ENCODE assay signal across 1 cellular context in the genomic region with DNA sequence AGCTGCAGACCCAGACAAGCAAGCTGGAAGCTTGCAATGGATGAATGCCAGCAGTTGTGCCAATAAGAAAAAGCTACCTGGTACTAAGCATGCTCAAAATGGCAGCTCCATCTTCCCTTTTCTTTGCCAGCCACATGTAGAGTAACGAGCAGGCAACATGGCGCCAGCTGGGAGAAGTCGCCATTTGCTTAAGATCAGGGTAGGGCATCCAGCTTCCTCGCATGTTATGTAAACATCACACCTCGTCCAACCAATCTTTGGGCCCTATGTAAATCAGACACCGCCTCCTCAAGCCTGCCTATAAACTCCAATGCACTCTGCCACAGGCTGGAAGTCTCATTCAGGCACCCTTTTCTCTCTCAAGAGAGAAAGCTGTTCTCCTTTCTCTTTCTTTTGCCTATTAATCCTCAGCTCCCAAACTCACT.
TF ChIP-seq lines count a peak whose summit lies in the region.

No MANE protein-coding gene starts in this region.

TF ChIP-seq in K562, 482 proteins besides CTCF, POLR2A, EP300 and RAD21 (continued from another document and continues in another):
- no peak for TF ChIP-seq SRSF1 (IDR thresholded peaks at IDR 0.05; ENCODE audit: low read depth, low read length)
- no peak for TF ChIP-seq ZNF408 (CRISPR knock-in tag; IDR thresholded peaks at IDR 0.05; ENCODE audit: low read depth)
- TF ChIP-seq ZBTB1 (CRISPR knock-in tag; IDR thresholded peaks at IDR 0.05; ENCODE audit: borderline replicate concordance, low read depth): no peak
- TF ChIP-seq CXXC5 (CRISPR knock-in tag; IDR thresholded peaks at IDR 0.05): 0 out of 2 replicates have a peak, but pooled peaks have one; percentile 15
- no peak for TF ChIP-seq DMBX1 (CRISPR knock-in tag; IDR thresholded peaks at IDR 0.05; ENCODE audit: borderline replicate concordance)
- TF ChIP-seq HOXB6 (CRISPR knock-in tag; IDR thresholded peaks at IDR 0.05; ENCODE audit: borderline replicate concordance): no peak
- TF ChIP-seq GTF2F1 (IDR thresholded peaks at IDR 0.05; ENCODE audit: low read depth, low read length): peak; percentile 85; the same call in 1 of the 2 replicates
- TF ChIP-seq, protein P1, sequence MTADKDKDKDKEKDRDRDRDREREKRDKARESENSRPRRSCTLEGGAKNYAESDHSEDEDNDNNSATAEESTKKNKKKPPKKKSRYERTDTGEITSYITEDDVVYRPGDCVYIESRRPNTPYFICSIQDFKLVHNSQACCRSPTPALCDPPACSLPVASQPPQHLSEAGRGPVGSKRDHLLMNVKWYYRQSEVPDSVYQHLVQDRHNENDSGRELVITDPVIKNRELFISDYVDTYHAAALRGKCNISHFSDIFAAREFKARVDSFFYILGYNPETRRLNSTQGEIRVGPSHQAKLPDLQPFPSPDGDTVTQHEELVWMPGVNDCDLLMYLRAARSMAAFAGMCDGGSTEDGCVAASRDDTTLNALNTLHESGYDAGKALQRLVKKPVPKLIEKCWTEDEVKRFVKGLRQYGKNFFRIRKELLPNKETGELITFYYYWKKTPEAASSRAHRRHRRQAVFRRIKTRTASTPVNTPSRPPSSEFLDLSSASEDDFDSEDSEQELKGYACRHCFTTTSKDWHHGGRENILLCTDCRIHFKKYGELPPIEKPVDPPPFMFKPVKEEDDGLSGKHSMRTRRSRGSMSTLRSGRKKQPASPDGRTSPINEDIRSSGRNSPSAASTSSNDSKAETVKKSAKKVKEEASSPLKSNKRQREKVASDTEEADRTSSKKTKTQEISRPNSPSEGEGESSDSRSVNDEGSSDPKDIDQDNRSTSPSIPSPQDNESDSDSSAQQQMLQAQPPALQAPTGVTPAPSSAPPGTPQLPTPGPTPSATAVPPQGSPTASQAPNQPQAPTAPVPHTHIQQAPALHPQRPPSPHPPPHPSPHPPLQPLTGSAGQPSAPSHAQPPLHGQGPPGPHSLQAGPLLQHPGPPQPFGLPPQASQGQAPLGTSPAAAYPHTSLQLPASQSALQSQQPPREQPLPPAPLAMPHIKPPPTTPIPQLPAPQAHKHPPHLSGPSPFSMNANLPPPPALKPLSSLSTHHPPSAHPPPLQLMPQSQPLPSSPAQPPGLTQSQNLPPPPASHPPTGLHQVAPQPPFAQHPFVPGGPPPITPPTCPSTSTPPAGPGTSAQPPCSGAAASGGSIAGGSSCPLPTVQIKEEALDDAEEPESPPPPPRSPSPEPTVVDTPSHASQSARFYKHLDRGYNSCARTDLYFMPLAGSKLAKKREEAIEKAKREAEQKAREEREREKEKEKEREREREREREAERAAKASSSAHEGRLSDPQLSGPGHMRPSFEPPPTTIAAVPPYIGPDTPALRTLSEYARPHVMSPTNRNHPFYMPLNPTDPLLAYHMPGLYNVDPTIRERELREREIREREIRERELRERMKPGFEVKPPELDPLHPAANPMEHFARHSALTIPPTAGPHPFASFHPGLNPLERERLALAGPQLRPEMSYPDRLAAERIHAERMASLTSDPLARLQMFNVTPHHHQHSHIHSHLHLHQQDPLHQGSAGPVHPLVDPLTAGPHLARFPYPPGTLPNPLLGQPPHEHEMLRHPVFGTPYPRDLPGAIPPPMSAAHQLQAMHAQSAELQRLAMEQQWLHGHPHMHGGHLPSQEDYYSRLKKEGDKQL (CRISPR knock-in tag; IDR thresholded peaks at IDR 0.05; ENCODE audit: borderline replicate concordance): no peak
- TF ChIP-seq, protein P2, sequence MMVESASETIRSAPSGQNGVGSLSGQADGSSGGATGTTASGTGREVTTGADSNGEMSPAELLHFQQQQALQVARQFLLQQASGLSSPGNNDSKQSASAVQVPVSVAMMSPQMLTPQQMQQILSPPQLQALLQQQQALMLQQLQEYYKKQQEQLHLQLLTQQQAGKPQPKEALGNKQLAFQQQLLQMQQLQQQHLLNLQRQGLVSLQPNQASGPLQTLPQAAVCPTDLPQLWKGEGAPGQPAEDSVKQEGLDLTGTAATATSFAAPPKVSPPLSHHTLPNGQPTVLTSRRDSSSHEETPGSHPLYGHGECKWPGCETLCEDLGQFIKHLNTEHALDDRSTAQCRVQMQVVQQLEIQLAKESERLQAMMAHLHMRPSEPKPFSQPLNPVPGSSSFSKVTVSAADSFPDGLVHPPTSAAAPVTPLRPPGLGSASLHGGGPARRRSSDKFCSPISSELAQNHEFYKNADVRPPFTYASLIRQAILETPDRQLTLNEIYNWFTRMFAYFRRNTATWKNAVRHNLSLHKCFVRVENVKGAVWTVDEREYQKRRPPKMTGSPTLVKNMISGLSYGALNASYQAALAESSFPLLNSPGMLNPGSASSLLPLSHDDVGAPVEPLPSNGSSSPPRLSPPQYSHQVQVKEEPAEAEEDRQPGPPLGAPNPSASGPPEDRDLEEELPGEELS (CRISPR knock-in tag; IDR thresholded peaks at IDR 0.05; ENCODE audit: borderline replicate concordance): no peak
- no peak for TF ChIP-seq ZNF586 (CRISPR knock-in tag; conservative IDR thresholded peaks at IDR 0.05)
- TF ChIP-seq ZNF197 (CRISPR knock-in tag; IDR thresholded peaks at IDR 0.05; ENCODE audit: low read depth): peak; percentile 71
- no peak for TF ChIP-seq HMG20B (CRISPR knock-in tag; IDR thresholded peaks at IDR 0.05)
- TF ChIP-seq HCFC1 (IDR thresholded peaks at IDR 0.05; ENCODE audit: low read depth, low read length): no peak; the same call in 1 of the 2 replicates
- no peak for TF ChIP-seq ZNF778 (CRISPR knock-in tag; IDR thresholded peaks at IDR 0.05)
- TF ChIP-seq SNIP1 (IDR thresholded peaks at IDR 0.05; ENCODE audit: low read depth): no peak
- no peak for TF ChIP-seq ZEB2 (IDR thresholded peaks at IDR 0.05)
- no peak for TF ChIP-seq ETV1 (tag; conservative IDR thresholded peaks at IDR 0.05; ENCODE audit: low read depth)
- no peak for TF ChIP-seq PHB (CRISPR knock-in tag; IDR thresholded peaks at IDR 0.05)
- no peak for TF ChIP-seq CBX8 (IDR thresholded peaks at IDR 0.05; ENCODE audit: borderline replicate concordance, extremely low read depth, low read depth, low read length, poor library complexity, severe bottlenecking)
- TF ChIP-seq PTRF (tag; IDR thresholded peaks at IDR 0.05): no peak
- no peak for TF ChIP-seq SRSF9 (IDR thresholded peaks at IDR 0.05; ENCODE audit: borderline replicate concordance, low read depth, low read length)
- no peak for TF ChIP-seq FOXP1 (CRISPR knock-in tag; IDR thresholded peaks at IDR 0.05)
- no peak for TF ChIP-seq RBM34 (IDR thresholded peaks at IDR 0.05; ENCODE audit: borderline replicate concordance, insufficient read depth, low read length)
- TF ChIP-seq SRF (CRISPR knock-in tag; IDR thresholded peaks at IDR 0.05): no peak
- TF ChIP-seq BCL6 (CRISPR knock-in tag; IDR thresholded peaks at IDR 0.05): no peak
- no peak for TF ChIP-seq ZNF445 (CRISPR knock-in tag; IDR thresholded peaks at IDR 0.05; ENCODE audit: low read depth)
- no peak for TF ChIP-seq NR2C2 (CRISPR knock-in tag; IDR thresholded peaks at IDR 0.05)
- TF ChIP-seq NR2C2 (tag; IDR thresholded peaks at IDR 0.05): no peak
- peak; percentile 81 for TF ChIP-seq EHMT2 (IDR thresholded peaks at IDR 0.05)
- no peak for TF ChIP-seq CBX5 (IDR thresholded peaks at IDR 0.05; ENCODE audit: borderline replicate concordance, low read depth)
- TF ChIP-seq KDM2B (CRISPR knock-in tag; IDR thresholded peaks at IDR 0.05): no peak
- TF ChIP-seq, protein P3, sequence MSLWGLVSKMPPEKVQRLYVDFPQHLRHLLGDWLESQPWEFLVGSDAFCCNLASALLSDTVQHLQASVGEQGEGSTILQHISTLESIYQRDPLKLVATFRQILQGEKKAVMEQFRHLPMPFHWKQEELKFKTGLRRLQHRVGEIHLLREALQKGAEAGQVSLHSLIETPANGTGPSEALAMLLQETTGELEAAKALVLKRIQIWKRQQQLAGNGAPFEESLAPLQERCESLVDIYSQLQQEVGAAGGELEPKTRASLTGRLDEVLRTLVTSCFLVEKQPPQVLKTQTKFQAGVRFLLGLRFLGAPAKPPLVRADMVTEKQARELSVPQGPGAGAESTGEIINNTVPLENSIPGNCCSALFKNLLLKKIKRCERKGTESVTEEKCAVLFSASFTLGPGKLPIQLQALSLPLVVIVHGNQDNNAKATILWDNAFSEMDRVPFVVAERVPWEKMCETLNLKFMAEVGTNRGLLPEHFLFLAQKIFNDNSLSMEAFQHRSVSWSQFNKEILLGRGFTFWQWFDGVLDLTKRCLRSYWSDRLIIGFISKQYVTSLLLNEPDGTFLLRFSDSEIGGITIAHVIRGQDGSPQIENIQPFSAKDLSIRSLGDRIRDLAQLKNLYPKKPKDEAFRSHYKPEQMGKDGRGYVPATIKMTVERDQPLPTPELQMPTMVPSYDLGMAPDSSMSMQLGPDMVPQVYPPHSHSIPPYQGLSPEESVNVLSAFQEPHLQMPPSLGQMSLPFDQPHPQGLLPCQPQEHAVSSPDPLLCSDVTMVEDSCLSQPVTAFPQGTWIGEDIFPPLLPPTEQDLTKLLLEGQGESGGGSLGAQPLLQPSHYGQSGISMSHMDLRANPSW (CRISPR knock-in tag; IDR thresholded peaks at IDR 0.05): no peak
- TF ChIP-seq, protein P4, sequence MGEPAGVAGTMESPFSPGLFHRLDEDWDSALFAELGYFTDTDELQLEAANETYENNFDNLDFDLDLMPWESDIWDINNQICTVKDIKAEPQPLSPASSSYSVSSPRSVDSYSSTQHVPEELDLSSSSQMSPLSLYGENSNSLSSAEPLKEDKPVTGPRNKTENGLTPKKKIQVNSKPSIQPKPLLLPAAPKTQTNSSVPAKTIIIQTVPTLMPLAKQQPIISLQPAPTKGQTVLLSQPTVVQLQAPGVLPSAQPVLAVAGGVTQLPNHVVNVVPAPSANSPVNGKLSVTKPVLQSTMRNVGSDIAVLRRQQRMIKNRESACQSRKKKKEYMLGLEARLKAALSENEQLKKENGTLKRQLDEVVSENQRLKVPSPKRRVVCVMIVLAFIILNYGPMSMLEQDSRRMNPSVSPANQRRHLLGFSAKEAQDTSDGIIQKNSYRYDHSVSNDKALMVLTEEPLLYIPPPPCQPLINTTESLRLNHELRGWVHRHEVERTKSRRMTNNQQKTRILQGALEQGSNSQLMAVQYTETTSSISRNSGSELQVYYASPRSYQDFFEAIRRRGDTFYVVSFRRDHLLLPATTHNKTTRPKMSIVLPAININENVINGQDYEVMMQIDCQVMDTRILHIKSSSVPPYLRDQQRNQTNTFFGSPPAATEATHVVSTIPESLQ (CRISPR knock-in tag; IDR thresholded peaks at IDR 0.05): no peak
- no peak for TF ChIP-seq ILF3 (IDR thresholded peaks at IDR 0.05; ENCODE audit: borderline replicate concordance)
- TF ChIP-seq LARP7 (IDR thresholded peaks at IDR 0.05): no peak
- peak; percentile 52; the same call in 1 of the 2 replicates for TF ChIP-seq CREM (IDR thresholded peaks at IDR 0.05; ENCODE audit: low read depth)
- TF ChIP-seq SETDB1 (IDR thresholded peaks at IDR 0.05; ENCODE audit: low read length): no peak
- no peak for TF ChIP-seq HDAC6 (IDR thresholded peaks at IDR 0.05; ENCODE audit: low read depth, low read length)
- TF ChIP-seq, protein P5, sequence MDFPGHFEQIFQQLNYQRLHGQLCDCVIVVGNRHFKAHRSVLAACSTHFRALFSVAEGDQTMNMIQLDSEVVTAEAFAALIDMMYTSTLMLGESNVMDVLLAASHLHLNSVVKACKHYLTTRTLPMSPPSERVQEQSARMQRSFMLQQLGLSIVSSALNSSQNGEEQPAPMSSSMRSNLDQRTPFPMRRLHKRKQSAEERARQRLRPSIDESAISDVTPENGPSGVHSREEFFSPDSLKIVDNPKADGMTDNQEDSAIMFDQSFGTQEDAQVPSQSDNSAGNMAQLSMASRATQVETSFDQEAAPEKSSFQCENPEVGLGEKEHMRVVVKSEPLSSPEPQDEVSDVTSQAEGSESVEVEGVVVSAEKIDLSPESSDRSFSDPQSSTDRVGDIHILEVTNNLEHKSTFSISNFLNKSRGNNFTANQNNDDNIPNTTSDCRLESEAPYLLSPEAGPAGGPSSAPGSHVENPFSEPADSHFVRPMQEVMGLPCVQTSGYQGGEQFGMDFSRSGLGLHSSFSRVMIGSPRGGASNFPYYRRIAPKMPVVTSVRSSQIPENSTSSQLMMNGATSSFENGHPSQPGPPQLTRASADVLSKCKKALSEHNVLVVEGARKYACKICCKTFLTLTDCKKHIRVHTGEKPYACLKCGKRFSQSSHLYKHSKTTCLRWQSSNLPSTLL (IDR thresholded peaks at IDR 0.05): no peak
- TF ChIP-seq, protein P6, sequence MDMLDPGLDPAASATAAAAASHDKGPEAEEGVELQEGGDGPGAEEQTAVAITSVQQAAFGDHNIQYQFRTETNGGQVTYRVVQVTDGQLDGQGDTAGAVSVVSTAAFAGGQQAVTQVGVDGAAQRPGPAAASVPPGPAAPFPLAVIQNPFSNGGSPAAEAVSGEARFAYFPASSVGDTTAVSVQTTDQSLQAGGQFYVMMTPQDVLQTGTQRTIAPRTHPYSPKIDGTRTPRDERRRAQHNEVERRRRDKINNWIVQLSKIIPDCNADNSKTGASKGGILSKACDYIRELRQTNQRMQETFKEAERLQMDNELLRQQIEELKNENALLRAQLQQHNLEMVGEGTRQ (CRISPR knock-in tag; IDR thresholded peaks at IDR 0.05): no peak
- TF ChIP-seq FOXA3 (CRISPR knock-in tag; conservative IDR thresholded peaks at IDR 0.05 in 1 of 2, IDR thresholded peaks at IDR 0.05 in 1 of 2): peak; percentile 87 to 96
- no peak for TF ChIP-seq CCNT2 (IDR thresholded peaks at IDR 0.05; ENCODE audit: borderline replicate concordance, extremely low read depth, insufficient read length, low read depth, low read length)
- TF ChIP-seq, protein P7, sequence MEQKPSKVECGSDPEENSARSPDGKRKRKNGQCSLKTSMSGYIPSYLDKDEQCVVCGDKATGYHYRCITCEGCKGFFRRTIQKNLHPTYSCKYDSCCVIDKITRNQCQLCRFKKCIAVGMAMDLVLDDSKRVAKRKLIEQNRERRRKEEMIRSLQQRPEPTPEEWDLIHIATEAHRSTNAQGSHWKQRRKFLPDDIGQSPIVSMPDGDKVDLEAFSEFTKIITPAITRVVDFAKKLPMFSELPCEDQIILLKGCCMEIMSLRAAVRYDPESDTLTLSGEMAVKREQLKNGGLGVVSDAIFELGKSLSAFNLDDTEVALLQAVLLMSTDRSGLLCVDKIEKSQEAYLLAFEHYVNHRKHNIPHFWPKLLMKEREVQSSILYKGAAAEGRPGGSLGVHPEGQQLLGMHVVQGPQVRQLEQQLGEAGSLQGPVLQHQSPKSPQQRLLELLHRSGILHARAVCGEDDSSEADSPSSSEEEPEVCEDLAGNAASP (IDR thresholded peaks at IDR 0.05): no peak
- TF ChIP-seq ESRRA (IDR thresholded peaks at IDR 0.05; ENCODE audit: borderline replicate concordance, low read depth): no peak
